Comparison of ENCODE assay signal across 26 cellular contexts in the genomic region with DNA sequence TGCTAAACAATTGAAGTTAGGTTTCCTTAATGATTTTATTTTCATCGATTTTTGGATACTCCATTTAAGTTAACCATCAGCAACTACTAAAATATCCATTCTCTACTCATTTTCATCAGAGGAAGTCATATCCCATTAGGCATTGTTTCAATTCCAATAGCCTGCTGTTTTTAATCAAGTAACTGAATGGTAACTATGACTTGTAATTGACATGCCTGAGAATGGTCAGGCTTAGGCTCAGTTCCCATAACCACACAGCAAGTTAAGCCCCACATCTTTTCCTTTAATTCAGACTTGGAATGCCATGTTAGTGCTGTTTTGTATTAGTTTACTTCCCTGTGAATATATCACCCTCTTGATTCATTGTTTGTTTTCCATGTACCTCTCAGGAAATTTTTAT.
"Had no signal": no experiment of that assay in that cellular context is flagged by ENCODE, and none has a peak within 500 bp of the region (broad histone marks: within the 10 kb centered on the region; RNA-seq: fewer than 3 reads in every experiment).

No MANE protein-coding gene starts in this region.

- H3K27me3 Mint-ChIP-seq: activated CD4-positive, alpha-beta T cell treated with anti-CD3 and anti-CD28 coated beads, Interleukin-2, amount 10 ng/mL, durations not matched to agents 7 days and 5 days; activated naive CD4-positive, alpha-beta T cell treated with anti-CD3 and anti-CD28 coated beads, Interleukin-2, amount 50 U/mL, for 24 hours; memory B cell; naive B cell had no signal

- H3K4me3 ChIP-seq: adrenal gland, body of pancreas, dorsolateral prefrontal cortex, gastroesophageal sphincter, heart right ventricle, mucosa of descending colon, pancreas, right lobe of liver, thoracic aorta, upper lobe of left lung had no signal

- H3K9me3 ChIP-seq: adrenal gland, body of pancreas, gastroesophageal sphincter, heart right ventricle, mucosa of descending colon, pancreas, right lobe of liver, thoracic aorta, upper lobe of left lung had no signal

- H3K27ac Mint-ChIP-seq: activated naive CD4-positive, alpha-beta T cell treated with anti-CD3 and anti-CD28 coated beads, Interleukin-2, amount 50 U/mL, for 24 hours had no signal

- H3K9me3 Mint-ChIP-seq: immature natural killer cell, memory B cell, neural crest cell had no signal

- H3K27ac ChIP-seq: adrenal gland, body of pancreas, dorsolateral prefrontal cortex, epithelial cell of prostate, gastroesophageal sphincter, pancreas, right lobe of liver, thoracic aorta, upper lobe of left lung had no signal

- H3K27me3 ChIP-seq: adrenal gland, body of pancreas, dorsolateral prefrontal cortex, gastroesophageal sphincter, heart right ventricle, right lobe of liver, upper lobe of left lung had no signal

- H3K36me3 Mint-ChIP-seq: stimulated activated effector memory CD8-positive, alpha-beta T cell treated with anti-CD3 and anti-CD28 coated beads, Interleukin-12 subunit alpha, Interleukin-12 subunit beta, amount 100 ng/mL, for 72 hours had no signal

- FAIRE-seq: pancreas had no signal

- H3K36me3 ChIP-seq: adrenal gland, gastroesophageal sphincter, heart right ventricle, pancreas, right lobe of liver, thoracic aorta, upper lobe of left lung had no signal

- DNase-seq: activated CD4-positive, alpha-beta T cell treated with anti-CD3 and anti-CD28 coated beads, Interleukin-2, amount 10 ng/mL, durations not matched to agents 7 days and 5 days; activated CD8-positive, alpha-beta memory T cell treated with anti-CD3 and anti-CD28 coated beads, Interleukin-2, amount 50 U/mL, for 4 hours; activated T-cell treated with anti-CD3 and anti-CD28 coated beads, Interleukin-2, amount 50 U/mL, for 4 hours; adrenal gland; body of pancreas; caudate nucleus; dorsolateral prefrontal cortex; heart right ventricle; immature natural killer cell; kidney glomerular epithelial cell; mucosa of descending colon; naive B cell; pancreas; right lobe of liver; stimulated activated CD4-positive, alpha-beta T cell treated with anti-CD3 and anti-CD28 coated beads, Interleukin-4, amount 100 ng/mL, for 24 hours; T-helper 1 cell; T1000; upper lobe of left lung had no signal

- ATAC-seq: activated CD4-positive, CD25-positive, alpha-beta regulatory T cell treated with anti-CD3 and anti-CD28 coated beads, Interleukin-2, amount 50 U/mL, for 24 hours; activated T-cell treated with anti-CD3 and anti-CD28 coated beads, Interleukin-2, amount 50 U/mL, for 4 hours; body of pancreas; gastroesophageal sphincter; heart right ventricle; mucosa of descending colon; pancreas; right lobe of liver; stimulated activated effector memory CD8-positive, alpha-beta T cell treated with anti-CD3 and anti-CD28 coated beads, Interleukin-12 subunit alpha, Interleukin-12 subunit beta, amount 100 ng/mL, for 72 hours had no signal

- H3K4me1 ChIP-seq: right lobe of liver had no signal

- H3K4me3 Mint-ChIP-seq: activated CD4-positive, alpha-beta T cell treated with anti-CD3 and anti-CD28 coated beads, Interleukin-2, amount 10 ng/mL, durations not matched to agents 7 days and 5 days; activated naive CD4-positive, alpha-beta T cell treated with anti-CD3 and anti-CD28 coated beads, Interleukin-2, amount 50 U/mL, for 24 hours; activated T-cell treated with anti-CD3 and anti-CD28 coated beads, Interleukin-2, amount 50 U/mL, for 4 hours; immature natural killer cell; memory B cell; naive B cell; neural crest cell; stimulated activated effector memory CD8-positive, alpha-beta T cell treated with anti-CD3 and anti-CD28 coated beads, Interleukin-12 subunit alpha, Interleukin-12 subunit beta, amount 100 ng/mL, for 72 hours had no signal
